10 cellular contexts compared by ENCODE assay signal in the genomic region with DNA sequence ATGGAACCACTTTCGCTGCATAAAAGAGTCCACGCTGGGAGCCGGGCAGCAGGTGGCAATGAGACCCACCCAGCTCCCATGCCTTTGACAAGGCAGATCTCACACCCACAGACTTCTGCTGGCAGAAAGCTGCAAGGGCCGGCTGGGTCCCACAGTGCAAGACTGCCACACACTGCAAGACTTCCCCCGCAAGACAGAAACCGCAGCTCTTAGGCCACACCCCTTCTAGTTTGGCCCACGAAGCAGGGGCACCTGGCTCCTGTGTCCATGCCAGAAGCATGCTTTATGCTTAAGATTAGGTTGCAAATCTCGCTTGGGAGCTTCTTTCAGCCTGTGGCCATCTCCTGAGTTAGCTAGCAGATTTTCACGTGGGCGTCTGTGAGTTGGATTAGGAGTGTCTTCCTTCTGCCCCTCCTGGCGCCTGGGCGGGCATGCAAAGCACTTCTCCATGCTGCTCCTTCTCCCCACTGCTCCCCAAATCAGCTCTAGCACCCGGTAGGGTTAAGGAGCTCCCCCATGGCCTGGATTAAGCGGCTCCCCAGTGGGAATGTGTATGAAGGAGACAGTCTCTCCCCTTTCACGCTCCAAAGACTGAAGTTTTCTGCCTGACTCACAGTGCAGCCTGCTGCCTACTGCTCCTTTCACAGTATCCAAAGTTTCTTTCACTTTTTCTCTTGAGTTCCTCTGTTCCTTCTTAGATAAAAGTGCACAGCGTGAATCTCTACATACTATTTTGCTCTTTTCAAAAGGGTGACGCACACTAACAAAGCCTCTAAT. TPM values are rescaled to one million over a fixed set of nuclear protein-coding genes. Genes with fewer than 3 reads are reported as not detected.
DNase-seq lines count a peak whose midpoint lies in the region; TF ChIP-seq lines count a peak whose summit lies in the region.
"Had no signal": no experiment of that assay in that cellular context is flagged by ENCODE, and none has a peak within 500 bp of the region (broad histone marks: within the 10 kb centered on the region; RNA-seq: fewer than 3 reads in every experiment).

No MANE protein-coding gene starts in this region.

- no peak overlapping the region for H3K4me3 Mint-ChIP-seq in H9
- H3K4me3 Mint-ChIP-seq: natural killer cell had no signal

- no peak overlapping the region for H2BK120ac ChIP-seq in H9 (ENCODE audit: low read depth, low read length, poor library complexity, severe bottlenecking)

- H3K23me2 ChIP-seq in H9 (ENCODE audit: insufficient read length, low read depth, low read length, poor library complexity, severe bottlenecking) = no peaks in the 10 kb centered on the region

- H3K18ac ChIP-seq in H9 (ENCODE audit: insufficient read length, low read depth, low read length) = no peak overlapping the region

- H2BK15ac ChIP-seq in H9 (ENCODE audit: low read depth, low read length) = no peak overlapping the region

- H3K9me3 ChIP-seq in H9 (ENCODE audit: control insufficient read depth, low read depth, low read length) = no peaks in the 10 kb centered on the region
- peaks cover 0 to 2% (median 0%) of the 10 kb centered on the region in 3 donors for H3K9me3 ChIP-seq in adrenal gland (replicated peaks in 1 of 3)
- peaks cover 0 to 2% (median 0%) of the 10 kb centered on the region in 5 donors for H3K9me3 ChIP-seq in subcutaneous abdominal adipose tissue (ENCODE audit: control insufficient read depth in 5 of 5, low read length in 5 of 5)

- no peak overlapping the region for H3T11ph ChIP-seq in H9 (ENCODE audit: low read length)

- no peak overlapping the region for H2AK5ac ChIP-seq in H9 (ENCODE audit: insufficient read length, low read length)

- peaks cover 3% of the 10 kb centered on the region in 2 experiments; a peak in 4 of 5 replicates for H3K9me3 Mint-ChIP-seq in H9

- H2BK12ac ChIP-seq in H9 (ENCODE audit: insufficient read length, low read depth, low read length) = no peak overlapping the region

- no peak overlapping the region for H2BK20ac ChIP-seq in H9 (ENCODE audit: low read depth, low read length, poor library complexity, severe bottlenecking)

- no peak overlapping the region for H2BK5ac ChIP-seq in H9 (ENCODE audit: insufficient read length, low read length)

- peaks cover 36 to 39% of the 10 kb centered on the region in 2 experiments for H3K4me1 Mint-ChIP-seq in H9
- H3K4me1 Mint-ChIP-seq: natural killer cell had no signal

- 0 out of 2 replicates have a peak overlapping the region, but pooled peaks have one; percentile 23 for H3K14ac ChIP-seq in H9 (ENCODE audit: insufficient read depth, low read length)

- no peaks in the 10 kb centered on the region for H4K20me1 ChIP-seq in H9 (ENCODE audit: control insufficient read depth, insufficient read depth, insufficient read length)

- H3K27me3 Mint-ChIP-seq in H9 (ENCODE audit: low read depth) = no peaks in the 10 kb centered on the region

- H3K9ac ChIP-seq in H9 (ENCODE audit: extremely low read depth, insufficient read length, low read length) (no peak overlapping the region), subcutaneous abdominal adipose tissue (ENCODE audit: low read length in 5 of 5) (peak overlapping the region; percentile 33 to 72 (median 57))

- H3K79me1 ChIP-seq in H9 (ENCODE audit: insufficient read depth, low read depth, low read length, poor library complexity, severe bottlenecking) = no peaks in the 10 kb centered on the region

- H3K4me1 ChIP-seq in H9 (ENCODE audit: insufficient read depth, low read length) (peaks cover 11% of the 10 kb centered on the region; the same call in 1 of the 2 replicates), adrenal gland (replicated peaks in 1 of 2) (no peaks in the 10 kb centered on the region), subcutaneous abdominal adipose tissue (ENCODE audit: control insufficient read depth in 5 of 5, insufficient read depth in 5 of 5, low read length in 5 of 5) (peaks cover 0 to 32% (median 17%) of the 10 kb centered on the region in 5 donors)

- TF ChIP-seq CTCF in H9 (conservative IDR thresholded peaks at IDR 0.05) = no peak
- TF ChIP-seq CTCF in adrenal gland (IDR thresholded peaks at IDR 0.05) = no peak

- no peak overlapping the region for H3K56ac ChIP-seq in H9 (ENCODE audit: insufficient read length, low read depth, low read length)

- no peak overlapping the region for H2AFZ ChIP-seq in H9 (ENCODE audit: low read length)

- peaks cover 2 to 9% (median 4%) of the 10 kb centered on the region in 3 experiments; a peak in 6 of 7 replicates for H3K36me3 Mint-ChIP-seq in H9 (ENCODE audit: insufficient read depth in 1 of 3, low read depth in 3 of 3)

- no peak overlapping the region for H4K91ac ChIP-seq in H9 (ENCODE audit: insufficient read length, low read depth, low read length)

- H3K27me3 ChIP-seq in H9 (ENCODE audit: insufficient read depth, low read length) (no peaks in the 10 kb centered on the region), adrenal gland (no peaks in the 10 kb centered on the region), subcutaneous abdominal adipose tissue (ENCODE audit: control insufficient read depth in 5 of 5, insufficient read depth in 4 of 5, low read length in 5 of 5) (no peaks in the 10 kb centered on the region)

- H4K5ac ChIP-seq in H9 (ENCODE audit: insufficient read length, low read depth, low read length) = no peak overlapping the region

- intact Hi-C loops in adrenal gland (cut with DNase I) = no loop called here

- H3K4me2 ChIP-seq in H9 (ENCODE audit: insufficient read depth, insufficient read length, low read length) = no peak overlapping the region

- H3K27ac ChIP-seq in H9 (ENCODE audit: insufficient read length, low read depth, low read length) (no peak overlapping the region), adrenal gland (no peak overlapping the region), subcutaneous abdominal adipose tissue (ENCODE audit: low read depth, low read length) (peak overlapping the region; percentile 83)

- TF ChIP-seq POLR2A in adrenal gland (IDR thresholded peaks at IDR 0.05) = no peak

- no peak overlapping the region for H3K23ac ChIP-seq in H9 (ENCODE audit: insufficient read length, low read depth, low read length)

- H3K27ac Mint-ChIP-seq in H9 = peak overlapping the region in 2 of 3 experiments; percentile 57; a peak in 3 of 7 replicates
- H3K27ac Mint-ChIP-seq: activated T-helper 2 cell treated with anti-CD3 and anti-CD28 coated beads, Interferon-gamma antibody, Interleukin-2, Interleukin-4, amounts not matched to agents 10 μg/mL and 5 μg/mL and 100 μg/mL, durations not matched to agents 14 hours and 24 hours and 36 hours; natural killer cell had no signal

- peak overlapping the region in 3 of 4 donors; percentile 6 to 49 (median 40) for H3K4me3 ChIP-seq in adrenal gland
- peak overlapping the region; percentile 51 to 79 (median 63) for H3K4me3 ChIP-seq in subcutaneous abdominal adipose tissue (ENCODE audit: low read depth in 1 of 5, low read length in 5 of 5)

- no peak overlapping the region for H3K4ac ChIP-seq in H9 (ENCODE audit: low read depth, low read length)

- H4K8ac ChIP-seq in H9 (replicated peaks; ENCODE audit: insufficient read length, low read depth, low read length) = no peak overlapping the region

- H3K36me3 ChIP-seq in adrenal gland (replicated peaks in 1 of 2) = no peaks in the 10 kb centered on the region
- no peaks in the 10 kb centered on the region for H3K36me3 ChIP-seq in subcutaneous abdominal adipose tissue (ENCODE audit: control insufficient read depth in 5 of 5, insufficient read depth in 5 of 5, low read length in 5 of 5)

- no CpG with 5 or more reads among the region's 17 CpGs for WGBS in H9 (ENCODE audit: extremely low coverage, insufficient read length, low lambda C conversion rate)
- WGBS in adrenal gland, 4 donors = 14 to 39% (median 35%) methylated on average over 16 to 17 of the region's 17 CpGs

- DNase-seq in H9 (no peak), adrenal gland (peak in 5 of 7 donors; percentile 8 to 29 (median 28)), inferior parietal cortex (ENCODE audit: extremely low spot score) (peak; percentile 41), KG1 (lab: John Stamatoyannopoulos, UW) (no peak), NCI-H187 (lab: John Stamatoyannopoulos, UW) (no peak), NCI-H2227 treated with DMSO at 0.1 percent for 48 hours (lab: John Stamatoyannopoulos, UW) (no peak)
- no peak for DNase-seq in stimulated activated CD4-positive, alpha-beta T cell treated with anti-CD3 and anti-CD28 coated beads, Interleukin-15, amount 100 ng/mL, for 24 hours
- DNase-seq: natural killer cell had no signal

- peaks cover 15% of the 10 kb centered on the region; the same call in 1 of the 2 replicates for H3K79me2 ChIP-seq in H9 (ENCODE audit: insufficient read depth, low read length)

RNA-seq across cellular contexts. Expression of a gene that starts 17.7 kb away (rescaled TPM):
- total RNA-seq in H9 (2021) = 15.6 and 16.1 TPM in 2 replicates
- total RNA-seq in adrenal gland = 1 to 10 TPM in 7 of 8 donors, under 1 TPM in 1; 0.61 to 4.8 (median 2.6) TPM
- 1 to 10 TPM in 1 of 3 donors, under 1 TPM in 2; 0.37 to 2.6 (median 0.40) TPM for polyA plus RNA-seq in adrenal gland
- total RNA-seq: activated T-helper 2 cell treated with anti-CD3 and anti-CD28 coated beads, Interferon-gamma antibody, Interleukin-2, Interleukin-4, amounts not matched to agents 10 μg/mL and 5 μg/mL and 100 μg/mL, durations not matched to agents 14 hours and 24 hours and 36 hours; natural killer cell had no signal

Comparison
In these comparisons a context has a peak if more than half of its experiments do, and no peak if none do; other contexts are left out.
1. DNase-seq: peak in adrenal gland (5 of 7) and inferior parietal cortex (single experiment); none in H9 (single experiment), KG1 (single experiment), stimulated activated CD4-positive, alpha-beta T cell treated with anti-CD3 and anti-CD28 coated beads, Interleukin-15, amount 100 ng/mL, for 24 hours (single experiment), NCI-H187 (0 of 2) and NCI-H2227 treated with DMSO at 0.1 percent for 48 hours (single experiment).